19 cellular contexts compared by ENCODE assay signal in genomic region chr14:56795284-56795622, GRCh38. TPM values are rescaled to one million over a fixed set of nuclear protein-coding genes. Genes with fewer than 3 reads are reported as not detected.
"Had no signal": no experiment of that assay in that cellular context is flagged by ENCODE, and none has a peak within 500 bp of the region (broad histone marks: within the 10 kb centered on the region; RNA-seq: fewer than 3 reads in every experiment).

No MANE protein-coding gene starts in this region.

- H3K36me3 ChIP-seq: adrenal gland, thyroid gland had no signal

- H3K9me3 Mint-ChIP-seq: activated naive CD4-positive, alpha-beta T cell treated with anti-CD3 and anti-CD28 coated beads, Interleukin-2, amount 10 ng/mL, durations not matched to agents 7 days and 5 days; central memory CD8-positive, alpha-beta T cell; dendritic cell treated with granulocyte-macrophage colony-stimulating factor and Interleukin-4, amounts not matched to agents 40 ng/mL and 50 ng/mL, for 4 days; mesothelial cell of epicardium; T-cell had no signal

- H3K4me1 Mint-ChIP-seq: central memory CD8-positive, alpha-beta T cell had no signal

- FAIRE-seq: small intestine had no signal

- H3K36me3 Mint-ChIP-seq: activated naive CD4-positive, alpha-beta T cell treated with anti-CD3 and anti-CD28 coated beads, Interleukin-2, amount 10 ng/mL, durations not matched to agents 7 days and 5 days; mesothelial cell of epicardium; T-cell had no signal

- H3K9me3 ChIP-seq: adrenal gland, thyroid gland had no signal

- H3K4me3 ChIP-seq: adrenal gland, SK-N-MC, thyroid gland had no signal

- ATAC-seq: activated CD8-positive, alpha-beta T cell treated with anti-CD3 and anti-CD28 coated beads, Interleukin-2, amount 10 ng/mL, durations not matched to agents 7 days and 5 days; right cardiac atrium; T-cell had no signal

- H3K27ac Mint-ChIP-seq: activated CD8-positive, alpha-beta T cell treated with anti-CD3 and anti-CD28 coated beads, Interleukin-2, amount 10 ng/mL, durations not matched to agents 7 days and 5 days; activated naive CD4-positive, alpha-beta T cell treated with anti-CD3 and anti-CD28 coated beads, Interleukin-2, amount 10 ng/mL, durations not matched to agents 7 days and 5 days; dendritic cell treated with granulocyte-macrophage colony-stimulating factor and Interleukin-4, amounts not matched to agents 40 ng/mL and 50 ng/mL, for 4 days; mesothelial cell of epicardium; T-cell had no signal

- H3K4me3 Mint-ChIP-seq: activated CD8-positive, alpha-beta T cell treated with anti-CD3 and anti-CD28 coated beads, Interleukin-2, amount 10 ng/mL, durations not matched to agents 7 days and 5 days; activated naive CD4-positive, alpha-beta T cell treated with anti-CD3 and anti-CD28 coated beads, Interleukin-2, amount 10 ng/mL, durations not matched to agents 7 days and 5 days; central memory CD8-positive, alpha-beta T cell; dendritic cell treated with granulocyte-macrophage colony-stimulating factor and Interleukin-4, amounts not matched to agents 40 ng/mL and 50 ng/mL, for 4 days; mesothelial cell of epicardium; T-cell had no signal

- DNase-seq: activated CD4-positive, alpha-beta T cell treated with anti-CD3 and anti-CD28 coated beads for 4 hours; activated CD8-positive, alpha-beta memory T cell treated with anti-CD3 and anti-CD28 coated beads, Interleukin-2, amount 50 U/mL, for 48 hours; activated CD8-positive, alpha-beta T cell treated with anti-CD3 and anti-CD28 coated beads, Interleukin-2, amount 10 ng/mL, durations not matched to agents 7 days and 5 days; activated naive CD4-positive, alpha-beta T cell treated with anti-CD3 and anti-CD28 coated beads, Interleukin-2, amount 10 ng/mL, durations not matched to agents 7 days and 5 days; adrenal gland; kidney glomerular epithelial cell; posterior cingulate gyrus; right cardiac atrium; small intestine; T-cell; T1000 had no signal

- H3K27ac ChIP-seq: adrenal gland, SK-N-MC, thyroid gland had no signal

RNA-seq across cellular contexts. Expression of gene OTX2, which starts 15.0 kb away (rescaled TPM):
- total RNA-seq: activated CD8-positive, alpha-beta T cell treated with anti-CD3 and anti-CD28 coated beads, Interleukin-2, amount 10 ng/mL, durations not matched to agents 7 days and 5 days; adrenal gland; lower leg skin; myocyte; right cardiac atrium; thyroid gland had no signal
- polyA plus RNA-seq: adrenal gland, esophagus, right cardiac atrium, small intestine had no signal
